ENCODE assay signal across 8 cellular contexts in genomic region chr16:3717235-3718018, GRCh38. TPM values are rescaled to one million over a fixed set of nuclear protein-coding genes. Genes with fewer than 3 reads are reported as not detected.
DNase-seq lines count a peak whose midpoint lies in the region; ATAC-seq and TF ChIP-seq lines count a peak whose summit lies in the region.

TSS of gene TRAP1 (minus strand) at chr16:3717524. CDS start at chr16:3717508, 16 bp downstream.

- peak; percentile 91 for ATAC-seq in HG02588 (IDR thresholded peaks at IDR 0.05; ENCODE audit: unreplicated experiment)
- peak; percentile 98 for ATAC-seq in T-helper 17 cell
- ATAC-seq in upper lobe of right lung, result peak; percentile 98

- H3K36me3 ChIP-seq in left ventricle myocardium inferior (peaks cover 9% of the 10 kb centered on the region), prostate gland (no peaks in the 10 kb centered on the region), upper lobe of right lung (peaks cover 5% of the 10 kb centered on the region)

- H3K9me3 ChIP-seq in T-helper 17 cell (ENCODE audit: control insufficient read depth, low read length, poor library complexity, severe bottlenecking) (no peaks in the 10 kb centered on the region), left ventricle myocardium inferior (replicated peaks) (no peaks in the 10 kb centered on the region), prostate gland (no peaks in the 10 kb centered on the region), upper lobe of right lung (no peaks in the 10 kb centered on the region)

- H3K4me3 Mint-ChIP-seq in T-helper 17 cell, result peak within 1 kb of the TSS; percentile 91

- peak within 1 kb of the TSS; percentile 100 for H3K4me3 ChIP-seq in left ventricle myocardium inferior
- H3K4me3 ChIP-seq in prostate gland, result peak within 1 kb of the TSS; percentile 65 to 89
- peak within 1 kb of the TSS; percentile 97 for H3K4me3 ChIP-seq in upper lobe of right lung

- no peaks in the 10 kb centered on the region for H3K36me3 Mint-ChIP-seq in T-helper 17 cell (ENCODE audit: low read depth)

- peaks cover 31% of the 10 kb centered on the region for H3K4me1 ChIP-seq in left ventricle myocardium inferior
- peaks cover 8% of the 10 kb centered on the region for H3K4me1 ChIP-seq in prostate gland (replicated peaks)
- H3K4me1 ChIP-seq in upper lobe of right lung, result no peaks in the 10 kb centered on the region

- H3K4me1 Mint-ChIP-seq in T-helper 17 cell, result peaks cover 12% of the 10 kb centered on the region

- H3K27me3 Mint-ChIP-seq in T-helper 17 cell, result no peaks in the 10 kb centered on the region

- intact Hi-C loops in left ventricle myocardium inferior (cut with micrococcal nuclease), result no loop called here
- intact Hi-C loops in prostate gland (cut with DNase I), result loop anchor here (2.0 kb wide), 1 partner anchor 163 kb away; the partner anchor contains the start of gene CREBBP
- intact Hi-C loops in upper lobe of right lung (cut with DNase I), result no loop called here

- peak within 1 kb of the TSS; percentile 86 for H3K27ac Mint-ChIP-seq in T-helper 17 cell

- peak within 1 kb of the TSS; percentile 93 for H3K27ac ChIP-seq in left ventricle myocardium inferior (replicated peaks)
- H3K27ac ChIP-seq in prostate gland, result peak within 1 kb of the TSS; percentile 70 to 80
- H3K27ac ChIP-seq in upper lobe of right lung, result peak within 1 kb of the TSS; percentile 90

- 0% methylated on average over 60 of the region's 95 CpGs for WGBS in prostate gland

- TF ChIP-seq POLR2A in prostate gland (IDR thresholded peaks at IDR 0.05), result peak; percentile 57

- TF ChIP-seq CTCF in GM10266 (IDR thresholded peaks at IDR 0.05; ENCODE audit: control insufficient read depth, insufficient read depth, low read depth, missing control alignments) (no peak), left ventricle myocardium inferior (IDR thresholded peaks at IDR 0.05; ENCODE audit: borderline replicate concordance) (no peak), prostate gland (IDR thresholded peaks at IDR 0.05) (peak in 1 of 4 experiments; percentile 24), upper lobe of right lung (IDR thresholded peaks at IDR 0.05) (no peak)

- DNase-seq in GM10266 (ENCODE audit: extremely low spot score), result peak; percentile 98
- peak; percentile 32 for DNase-seq in NCI-H1105 treated with DMSO at 0.1 percent for 48 hours (lab: John Stamatoyannopoulos, UW)
- peak; percentile 87 to 94 (median 91) for DNase-seq in T-helper 17 cell
- DNase-seq in amniotic stem cell (lab: John Stamatoyannopoulos, UW), result peak; percentile 72
- peak; percentile 91 for DNase-seq in left ventricle myocardium inferior
- peak; percentile 83 for DNase-seq in prostate gland (ENCODE audit: low spot score)
- peak; percentile 95 for DNase-seq in upper lobe of right lung

- H3K27me3 ChIP-seq in left ventricle myocardium inferior (ENCODE audit: low read depth) (no peaks in the 10 kb centered on the region), prostate gland (replicated peaks; ENCODE audit: insufficient read depth) (no peaks in the 10 kb centered on the region), upper lobe of right lung (no peaks in the 10 kb centered on the region)

RNA-seq across cellular contexts. Expression of gene TRAP1, which starts in this region (rescaled TPM):
- total RNA-seq in T-helper 17 cell, result 10 to 100 TPM; 77.2 to 80.4 TPM
- 128 TPM for total RNA-seq in left ventricle myocardium inferior
- 10 to 100 TPM; 71.2 to 88.6 TPM for total RNA-seq in prostate gland
- total RNA-seq in upper lobe of right lung, result 67.0 TPM

Comparison
In these comparisons a context has a peak if more than half of its experiments do, and no peak if none do; other contexts are left out.
1. Peak in every context shown above with its lines: DNase-seq, ATAC-seq, H3K4me3 ChIP-seq and H3K27ac ChIP-seq.
2. DNase-seq: peak in every context shown above with its lines; median percentile 98 in GM10266; 95 in upper lobe of right lung; 91 in T-helper 17 cell; 91 in left ventricle myocardium inferior; 83 in prostate gland; 72 in amniotic stem cell; 32 in NCI-H1105 treated with DMSO at 0.1 percent for 48 hours.